In the genomic region with DNA sequence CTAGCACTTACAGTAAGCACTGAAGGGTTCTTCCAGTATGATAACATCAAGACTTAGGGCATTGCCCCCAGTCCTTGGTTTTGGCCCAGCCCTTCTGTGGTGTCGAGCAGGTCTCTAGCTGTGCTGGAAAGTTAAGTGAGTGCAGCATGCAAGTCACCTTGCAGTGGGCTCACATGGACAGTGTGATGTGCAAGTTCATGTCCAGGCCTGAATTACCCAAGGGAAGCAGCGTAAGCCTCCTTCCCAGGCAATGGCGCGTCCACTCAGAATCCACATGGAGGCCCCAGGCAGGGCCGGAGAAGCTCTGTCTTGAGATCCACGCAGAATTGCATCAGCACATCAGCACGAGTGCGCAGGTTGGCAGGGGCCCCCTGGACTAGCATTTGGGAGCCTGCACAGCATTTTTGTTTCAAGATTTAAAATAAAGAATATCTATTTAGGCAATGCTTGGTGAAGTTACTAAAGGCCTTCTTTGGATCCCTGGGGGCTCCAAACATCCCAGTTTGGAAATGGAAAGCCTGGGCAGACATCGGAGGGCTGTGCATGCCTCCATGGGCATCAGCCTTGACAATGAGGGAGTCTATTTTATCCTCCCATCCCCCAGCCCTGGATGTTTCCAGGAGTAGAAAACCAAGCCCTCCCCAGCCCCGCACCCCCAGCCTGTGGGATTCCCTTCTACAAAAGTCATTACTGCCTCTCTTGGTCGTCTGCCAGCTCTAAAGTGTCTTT, we compare ENCODE assay signal across 17 cellular contexts.
A peak's percentile ranks its signal among the peaks of the same experiment; 100 is the strongest.
DNase-seq lines count a peak whose midpoint lies in the region; ATAC-seq, FAIRE-seq and TF ChIP-seq lines count a peak whose summit lies in the region.
"Had no signal": no experiment of that assay in that cellular context is flagged by ENCODE, and none has a peak within 500 bp of the region (broad histone marks: within the 10 kb centered on the region; RNA-seq: fewer than 3 reads in every experiment).

No MANE protein-coding gene starts in this region.

- H3K27ac ChIP-seq in IMR-90 (ENCODE audit: insufficient read depth, low read length) (no peak overlapping the region), neural cell (ENCODE audit: low read length) (peak overlapping the region; percentile 49), spleen (no peak overlapping the region)
- H3K27ac ChIP-seq: GM23248, HL-60 had no signal

- H3K9me2 ChIP-seq in neural cell (ENCODE audit: insufficient read depth, low read length), result no peaks in the 10 kb centered on the region

- TF ChIP-seq CTCF in IMR-90 (conservative IDR thresholded peaks at IDR 0.05; ENCODE audit: low read depth, low read length), result no peak
- TF ChIP-seq CTCF in bronchial epithelial cell (IDR thresholded peaks at IDR 0.05; ENCODE audit: insufficient read depth, low read length, severe bottlenecking), result no peak
- no peak for TF ChIP-seq CTCF in neural cell (IDR thresholded peaks at IDR 0.05; ENCODE audit: poor library complexity, severe bottlenecking)
- TF ChIP-seq CTCF in spleen (IDR thresholded peaks at IDR 0.05 in 8 of 11, conservative IDR thresholded peaks at IDR 0.05 in 3 of 11), result no peak

- no TSS peak for BruUV-seq in IMR-90 (replicated peaks; lab: Mats Ljungman, UMichigan)

- no peak overlapping the region for H4K5ac ChIP-seq in IMR-90 (ENCODE audit: low read depth, low read length)

- H3K4ac ChIP-seq in IMR-90 (ENCODE audit: low read depth, low read length), result no peak overlapping the region

- H3K9me3 ChIP-seq in IMR-90 (ENCODE audit: control insufficient read depth, insufficient read depth, low read length), result no peaks in the 10 kb centered on the region
- H3K9me3 ChIP-seq in neural cell (ENCODE audit: low read length), result no peaks in the 10 kb centered on the region
- no peaks in the 10 kb centered on the region for H3K9me3 ChIP-seq in spleen

- H2BK15ac ChIP-seq in IMR-90 (ENCODE audit: low read depth, low read length), result no peak overlapping the region

- 84% methylated on average over 4 of the region's 11 CpGs; no CpG with 5 or more reads in 1 of the 2 experiments for WGBS in IMR-90 (ENCODE audit: extremely low coverage in 2 of 2, insufficient read length in 1 of 2), 2 experiments
- 74 to 89% (median 82%) methylated on average over 11 of the region's 11 CpGs for WGBS in spleen, 5 donors

- TF ChIP-seq RAD21 in IMR-90 (IDR thresholded peaks at IDR 0.05; ENCODE audit: low read length), result no peak
- no peak for TF ChIP-seq RAD21 in neural cell (conservative IDR thresholded peaks at IDR 0.05)

- CTCF ChIA-PET in IMR-90 (lab: Yijun Ruan, JAX), result no interaction called here

- no peaks in the 10 kb centered on the region for H3K4me1 ChIP-seq in IMR-90 (ENCODE audit: control insufficient read depth, insufficient read depth, low read length)
- no peaks in the 10 kb centered on the region for H3K4me1 ChIP-seq in spleen

- no peak overlapping the region for H3K56ac ChIP-seq in IMR-90 (ENCODE audit: extremely low read depth, insufficient read depth, low read length)

- no peak overlapping the region for H2AK5ac ChIP-seq in IMR-90 (ENCODE audit: low read depth, low read length)

- peak; percentile 43 for FAIRE-seq in bronchial epithelial cell (lab: Jason Lieb, UNC)

- no peak overlapping the region for H4K8ac ChIP-seq in IMR-90 (ENCODE audit: low read depth in 2 of 2, low read length in 2 of 2)

- TF ChIP-seq POLR2A in IMR-90 (IDR thresholded peaks at IDR 0.05; ENCODE audit: low read depth, low read length) (no peak), spleen (IDR thresholded peaks at IDR 0.05) (no peak)

- peak overlapping the region; percentile 44 for H2AFZ ChIP-seq in IMR-90 (replicated peaks; ENCODE audit: low read length, poor library complexity)
- H2AFZ ChIP-seq in neural cell (ENCODE audit: low read depth, low read length), result peak overlapping the region; percentile 11
- H2AFZ ChIP-seq: GM23248 had no signal

- POLR2A ChIA-PET in IMR-90 (lab: Charles Lee; ENCODE audit: unreplicated experiment), result no interaction called here

- H2AK9ac ChIP-seq in IMR-90 (replicated peaks; ENCODE audit: low read depth, low read length, poor library complexity), result no peak overlapping the region

- H3K23ac ChIP-seq in IMR-90 (ENCODE audit: low read depth, low read length), result no peak overlapping the region

- no peak overlapping the region for H4K91ac ChIP-seq in IMR-90 (ENCODE audit: insufficient read depth, low read depth, low read length)

- H3K9ac ChIP-seq in IMR-90 (ENCODE audit: low read depth, low read length), result no peak overlapping the region
- H3K9ac ChIP-seq in neural cell (ENCODE audit: low read length), result peak overlapping the region; percentile 25
- H3K9ac ChIP-seq: GM23248 had no signal

- no peak overlapping the region for H3K4me2 ChIP-seq in IMR-90 (ENCODE audit: low read depth, low read length)
- H3K4me2 ChIP-seq in neural cell (ENCODE audit: low read length), result no peak overlapping the region

- H3K18ac ChIP-seq in IMR-90 (ENCODE audit: low read depth, low read length), result no peak overlapping the region

- H3K36me3 ChIP-seq in IMR-90 (ENCODE audit: control insufficient read depth, insufficient read depth, low read length), result no peaks in the 10 kb centered on the region
- no peaks in the 10 kb centered on the region for H3K36me3 ChIP-seq in bronchial epithelial cell (ENCODE audit: control insufficient read depth, insufficient read depth, low read length)
- H3K36me3 ChIP-seq in neural cell (ENCODE audit: insufficient read depth, low read length), result no peaks in the 10 kb centered on the region
- H3K36me3 ChIP-seq in spleen, result no peaks in the 10 kb centered on the region

- no peak for TF ChIP-seq EP300 in neural cell (conservative IDR thresholded peaks at IDR 0.05; ENCODE audit: poor library complexity, severe bottlenecking)

- dilution Hi-C loops in IMR-90 (cut with HindIII; ENCODE audit: low sequenced_read_pairs, unreplicated experiment), result no loop called here

- ATAC-seq in IMR-90 (ENCODE audit: low read depth), result no peak

- intact Hi-C loops in IMR-90 (cut with micrococcal nuclease) (no loop called here), spleen (cut with DNase I; ENCODE audit: low total_unique reads) (no loop called here), head of caudate nucleus (cut with DNase I) (no loop called here)

- H3F3A ChIP-seq in neural cell (ENCODE audit: insufficient read depth, low read length, poor library complexity, severe bottlenecking), result peaks cover 4% of the 10 kb centered on the region

- no peak overlapping the region for H2BK20ac ChIP-seq in IMR-90 (ENCODE audit: low read depth, low read length)

- H3K27me3 ChIP-seq in IMR-90 (ENCODE audit: control insufficient read depth, insufficient read depth, low read length) (peaks cover 50% of the 10 kb centered on the region), bronchial epithelial cell (ENCODE audit: control insufficient read depth, insufficient read depth, low read length) (peaks cover 4% of the 10 kb centered on the region), neural cell (ENCODE audit: insufficient read depth, low read depth, low read length) (no peaks in the 10 kb centered on the region), spleen (replicated peaks in 1 of 7) (no peaks in the 10 kb centered on the region)

- no peaks in the 10 kb centered on the region for H3K79me2 ChIP-seq in neural cell (replicated peaks; ENCODE audit: insufficient read depth, low read length)

- no peaks in the 10 kb centered on the region for H3K9me1 ChIP-seq in IMR-90 (ENCODE audit: insufficient read depth, low read length)

- H3K79me1 ChIP-seq in IMR-90 (ENCODE audit: low read depth in 1 of 2, low read length in 2 of 2), result no peaks in the 10 kb centered on the region

- H4K20me1 ChIP-seq in IMR-90 (ENCODE audit: insufficient read depth, low read length) (no peaks in the 10 kb centered on the region), neural cell (ENCODE audit: insufficient read depth) (no peaks in the 10 kb centered on the region)

- H2BK5ac ChIP-seq in IMR-90 (ENCODE audit: low read depth, low read length, poor library complexity, severe bottlenecking), result no peak overlapping the region

- DNase-seq in D341Med (ENCODE audit: low spot score), result peak; percentile 50
- no peak for DNase-seq in IMR-90
- DNase-seq in bronchial epithelial cell (ENCODE audit: low read depth), result no peak
- no peak for DNase-seq in T-helper 1 cell
- no peak for DNase-seq in spleen
- DNase-seq in head of caudate nucleus, result no peak
- DNase-seq: ACHN; CD4-positive, CD25-positive, alpha-beta regulatory T cell; GF-D8; GM23248; HFFc6; KBM-7; NK-92 treated with Interleukin-12 subunit alpha and Interleukin-12 subunit beta, amount 100 ng/mL, for 24 hours; OCI-M1; RPMI8226 had no signal

- H2BK120ac ChIP-seq in IMR-90 (ENCODE audit: low read depth, low read length), result no peak overlapping the region

- no peak overlapping the region for H3K4me3 ChIP-seq in IMR-90 (ENCODE audit: insufficient read depth, low read depth, low read length)
- H3K4me3 ChIP-seq in bronchial epithelial cell (ENCODE audit: low read depth, low read length), result no peak overlapping the region
- H3K4me3 ChIP-seq in neural cell (ENCODE audit: low read length), result peak overlapping the region; percentile 38
- H3K4me3 ChIP-seq in spleen, result no peak overlapping the region
- H3K4me3 ChIP-seq: GM23248 had no signal

- H3K14ac ChIP-seq in IMR-90 (replicated peaks; ENCODE audit: low read depth, low read length), result no peak overlapping the region

- in situ Hi-C loops in IMR-90 (cut with MboI; ENCODE audit: low sequenced_read_pairs), result no loop called here

TF ChIP-seq in IMR-90, 13 proteins besides CTCF, POLR2A, EP300 and RAD21 (continues in another document):
- no peak for TF ChIP-seq RCOR1 (IDR thresholded peaks at IDR 0.05; ENCODE audit: insufficient replicate concordance, low read length)
- TF ChIP-seq, protein P1, sequence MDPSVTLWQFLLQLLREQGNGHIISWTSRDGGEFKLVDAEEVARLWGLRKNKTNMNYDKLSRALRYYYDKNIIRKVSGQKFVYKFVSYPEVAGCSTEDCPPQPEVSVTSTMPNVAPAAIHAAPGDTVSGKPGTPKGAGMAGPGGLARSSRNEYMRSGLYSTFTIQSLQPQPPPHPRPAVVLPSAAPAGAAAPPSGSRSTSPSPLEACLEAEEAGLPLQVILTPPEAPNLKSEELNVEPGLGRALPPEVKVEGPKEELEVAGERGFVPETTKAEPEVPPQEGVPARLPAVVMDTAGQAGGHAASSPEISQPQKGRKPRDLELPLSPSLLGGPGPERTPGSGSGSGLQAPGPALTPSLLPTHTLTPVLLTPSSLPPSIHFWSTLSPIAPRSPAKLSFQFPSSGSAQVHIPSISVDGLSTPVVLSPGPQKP (IDR thresholded peaks at IDR 0.05; ENCODE audit: borderline replicate concordance, low read depth, low read length), result no peak

TF ChIP-seq in neural cell, 6 proteins besides CTCF, POLR2A, EP300 and RAD21 (continues in another document):
- TF ChIP-seq TAF1 (IDR thresholded peaks at IDR 0.05; ENCODE audit: low read depth), result no peak
- TF ChIP-seq EZH2 (IDR thresholded peaks at IDR 0.05; ENCODE audit: borderline replicate concordance, insufficient read depth, low read length, poor library complexity, severe bottlenecking), result no peak
- TF ChIP-seq SMC3 (conservative IDR thresholded peaks at IDR 0.05; ENCODE audit: poor library complexity), result no peak
- TF ChIP-seq POLR2AphosphoS5 (IDR thresholded peaks at IDR 0.05), result no peak
- TF ChIP-seq MXI1 (conservative IDR thresholded peaks at IDR 0.05; ENCODE audit: poor library complexity, severe bottlenecking), result no peak
